ENCODE assay signal across 8 cellular contexts in genomic region chr22:37804886-37805857, GRCh38. TPM values are rescaled to one million over a fixed set of nuclear protein-coding genes. Genes with fewer than 3 reads are reported as not detected.
DNase-seq lines count a peak whose midpoint lies in the region; ATAC-seq and TF ChIP-seq lines count a peak whose summit lies in the region.

No MANE protein-coding gene starts in this region.

- ATAC-seq in HG03439 (IDR thresholded peaks at IDR 0.05; ENCODE audit: unreplicated experiment): no peak

- H3K4me3 ChIP-seq in Loucy (ENCODE audit: low read length, poor library complexity, severe bottlenecking): peak overlapping the region; percentile 66
- peak overlapping the region; percentile 79 for H3K4me3 ChIP-seq in left ventricle myocardium inferior

- H3K9me3 ChIP-seq in Loucy (ENCODE audit: insufficient read depth, low read depth, low read length) (no peaks in the 10 kb centered on the region), left ventricle myocardium inferior (replicated peaks) (no peaks in the 10 kb centered on the region)

- H3F3A ChIP-seq in Loucy (ENCODE audit: low read depth): no peaks in the 10 kb centered on the region

- H3K27ac Mint-ChIP-seq in type B pancreatic cell: peak overlapping the region; percentile 76

- H3K79me2 ChIP-seq in Loucy (ENCODE audit: insufficient read depth, low read length): peaks cover 13% of the 10 kb centered on the region; the same call in 1 of the 2 replicates

- peaks cover 2% of the 10 kb centered on the region for H3K27me3 Mint-ChIP-seq in type B pancreatic cell

- H2AFZ ChIP-seq in Loucy (ENCODE audit: low read length): peak overlapping the region; percentile 4; the same call in 1 of the 2 replicates

- H3K4me3 Mint-ChIP-seq in type B pancreatic cell: peak overlapping the region; percentile 88

- H3K4me1 Mint-ChIP-seq in type B pancreatic cell (ENCODE audit: unreplicated experiment): peaks cover 31% of the 10 kb centered on the region

- peak overlapping the region; percentile 93 for H3K27ac ChIP-seq in left ventricle myocardium inferior (replicated peaks)

- peaks cover 38% of the 10 kb centered on the region for H3K4me1 ChIP-seq in Loucy (ENCODE audit: insufficient read depth, low read length, poor library complexity, severe bottlenecking)
- peaks cover 64% of the 10 kb centered on the region for H3K4me1 ChIP-seq in left ventricle myocardium inferior

- H3K27me3 ChIP-seq in Loucy (ENCODE audit: insufficient read depth, low read length, poor library complexity, severe bottlenecking) (peaks cover 10% of the 10 kb centered on the region), left ventricle myocardium inferior (ENCODE audit: low read depth) (no peaks in the 10 kb centered on the region)

- no peak for TF ChIP-seq CTCF in Loucy (conservative IDR thresholded peaks at IDR 0.05; ENCODE audit: low read length)
- TF ChIP-seq CTCF in left ventricle myocardium inferior (IDR thresholded peaks at IDR 0.05; ENCODE audit: borderline replicate concordance): no peak
- TF ChIP-seq CTCF in type B pancreatic cell (conservative IDR thresholded peaks at IDR 0.05): no peak

- H3K9ac ChIP-seq in Loucy (ENCODE audit: low read depth, low read length, poor library complexity, severe bottlenecking): peak overlapping the region; percentile 66

- peak; percentile 78 for DNase-seq in COLO829 (ENCODE audit: low spot score)
- peak; percentile 38 to 84 (median 50) for DNase-seq in T-helper 2 cell
- peak in 57 of 58 donors; percentile 26 to 91 (median 79) for DNase-seq in anterior cingulate cortex (lab: John Stamatoyannopoulos, UW)
- DNase-seq in left ventricle myocardium inferior: peak; percentile 92
- DNase-seq in pons (ENCODE audit: low spot score): peak; percentile 70
- DNase-seq in type B pancreatic cell (ENCODE audit: extremely low spot score, unreplicated experiment): peak; percentile 93

- intact Hi-C loops in left ventricle myocardium inferior (cut with micrococcal nuclease): no loop called here

- no peaks in the 10 kb centered on the region for H3K9me3 Mint-ChIP-seq in type B pancreatic cell

- H3K9me2 ChIP-seq in Loucy (replicated peaks; ENCODE audit: low read depth, low read length): no peaks in the 10 kb centered on the region

- no peaks in the 10 kb centered on the region for H4K20me1 ChIP-seq in Loucy (ENCODE audit: insufficient read depth, low read length, poor library complexity, severe bottlenecking)

- H3K36me3 ChIP-seq in Loucy (ENCODE audit: insufficient read depth, low read length) (no peaks in the 10 kb centered on the region), left ventricle myocardium inferior (no peaks in the 10 kb centered on the region)

- H3K36me3 Mint-ChIP-seq in type B pancreatic cell: no peaks in the 10 kb centered on the region

- peak overlapping the region; percentile 86 for H3K4me2 ChIP-seq in Loucy (ENCODE audit: low read depth, low read length, poor library complexity, severe bottlenecking)

RNA-seq across cellular contexts. Expression of gene GCAT, which starts 2.6 kb away (rescaled TPM):
- total RNA-seq in left ventricle myocardium inferior: 42.7 TPM
- total RNA-seq in type B pancreatic cell (ENCODE audit: low replicate concordance): 22.3 and 27.4 TPM in 2 replicates

RNA-seq across cellular contexts. Expression of gene GALR3, which starts 18.0 kb away (rescaled TPM):
- total RNA-seq in left ventricle myocardium inferior: not detected
- total RNA-seq in type B pancreatic cell (ENCODE audit: low replicate concordance): 0.34 TPM in 1 of 2 replicates, not detected in the other

RNA-seq across cellular contexts. Expression of gene ANKRD54, which starts 39.0 kb away (rescaled TPM):
- total RNA-seq in left ventricle myocardium inferior: 19.4 TPM
- total RNA-seq in type B pancreatic cell (ENCODE audit: low replicate concordance): 24.2 and 29.4 TPM in 2 replicates

RNA-seq across cellular contexts. Expression of gene EIF3L, which starts 44.0 kb away (rescaled TPM):
- total RNA-seq in left ventricle myocardium inferior (379 TPM), type B pancreatic cell (ENCODE audit: low replicate concordance) (578 and 740 TPM in 2 replicates)
